ENCODE assay signal across 10 cellular contexts in the genomic region with DNA sequence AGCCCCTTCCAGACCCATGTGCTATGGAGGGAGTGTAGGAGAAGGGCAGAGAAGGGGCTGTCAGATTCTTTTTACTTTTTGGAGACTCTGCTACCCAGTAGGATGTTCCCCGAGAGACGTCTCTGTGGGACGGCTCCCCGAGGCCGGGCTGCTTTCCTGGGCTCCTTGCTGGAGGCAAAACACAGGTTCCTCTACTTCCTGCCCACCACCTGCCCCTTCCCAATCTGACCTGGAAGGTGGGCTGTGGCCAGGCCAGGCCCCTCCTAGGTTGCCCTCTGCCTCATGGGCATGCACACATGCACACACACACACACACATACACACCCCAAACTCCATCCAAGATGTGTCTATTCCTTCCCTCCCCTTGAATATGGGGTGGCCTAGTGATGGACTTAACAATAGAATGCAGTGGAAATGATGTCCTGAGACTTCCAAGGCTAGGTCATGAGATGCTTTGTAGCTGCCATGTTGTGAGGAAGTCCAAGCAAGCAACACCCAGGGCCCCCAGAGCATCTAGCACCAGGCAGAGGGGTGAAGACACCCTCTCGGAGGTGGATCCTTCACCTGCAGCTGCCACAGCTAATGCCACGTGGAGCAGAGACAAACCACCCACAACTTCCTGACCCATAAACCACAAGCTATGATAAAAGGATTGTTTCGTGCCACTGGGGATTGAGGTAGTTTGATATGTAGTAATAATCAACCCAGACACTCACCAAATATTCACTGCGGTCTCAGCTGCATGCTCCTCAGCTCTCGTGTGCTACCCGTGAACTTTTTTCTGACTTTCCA. TPM values are rescaled to one million over a fixed set of nuclear protein-coding genes. Genes with fewer than 3 reads are reported as not detected.
DNase-seq lines count a peak whose midpoint lies in the region; ATAC-seq and TF ChIP-seq lines count a peak whose summit lies in the region.
"Had no signal": no experiment of that assay in that cellular context is flagged by ENCODE, and none has a peak within 500 bp of the region (broad histone marks: within the 10 kb centered on the region; RNA-seq: fewer than 3 reads in every experiment).

No MANE protein-coding gene starts in this region.

- BruUV-seq in mammary epithelial cell (replicated peaks; lab: Mats Ljungman, UMichigan) (no TSS peak), PC-3 (replicated peaks; lab: Mats Ljungman, UMichigan) (no TSS peak)

- H3K9ac ChIP-seq in mammary epithelial cell (ENCODE audit: insufficient read depth, low read length), result no peak overlapping the region
- no peak overlapping the region for H3K9ac ChIP-seq in PC-3 (ENCODE audit: low read length)

- TF ChIP-seq CTCF in mammary epithelial cell (conservative IDR thresholded peaks at IDR 0.05 in 1 of 2, IDR thresholded peaks at IDR 0.05 in 1 of 2; ENCODE audit: extremely low read depth in 1 of 2, insufficient read depth in 1 of 2, low read depth in 1 of 2, low read length in 2 of 2) (no peak), breast epithelium (IDR thresholded peaks at IDR 0.05) (no peak), PC-3 (conservative IDR thresholded peaks at IDR 0.05; ENCODE audit: low read depth, low read length) (no peak)

- H3K27me3 Mint-ChIP-seq in activated T-helper 2 cell treated with anti-CD3 and anti-CD28 coated beads, Interferon-gamma antibody, Interleukin-2, Interleukin-4, amounts not matched to agents 10 μg/mL and 5 μg/mL and 100 μg/mL, durations not matched to agents 14 hours and 24 hours and 36 hours (ENCODE audit: low read depth), result no peaks in the 10 kb centered on the region

- no peaks in the 10 kb centered on the region for H3K9me3 ChIP-seq in mammary epithelial cell (replicated peaks; ENCODE audit: insufficient read depth, low read length)
- H3K9me3 ChIP-seq in breast epithelium, result no peaks in the 10 kb centered on the region
- no peaks in the 10 kb centered on the region for H3K9me3 ChIP-seq in PC-3 (ENCODE audit: low read length)
- H3K9me3 ChIP-seq: neutrophil had no signal

- H3K4me3 ChIP-seq in mammary epithelial cell (replicated peaks in 1 of 3; ENCODE audit: insufficient read depth in 1 of 3, low read depth in 2 of 3, low read length in 3 of 3) (no peak overlapping the region), breast epithelium (no peak overlapping the region), PC-3 (ENCODE audit: low read length) (no peak overlapping the region)

- no peak for TF ChIP-seq POLR2A in breast epithelium (IDR thresholded peaks at IDR 0.05)

- H3K4me1 ChIP-seq in mammary epithelial cell (ENCODE audit: insufficient read depth, low read length), result no peaks in the 10 kb centered on the region
- peaks cover 0 to 5% of the 10 kb centered on the region in 2 donors for H3K4me1 ChIP-seq in breast epithelium
- no peaks in the 10 kb centered on the region for H3K4me1 ChIP-seq in PC-3 (ENCODE audit: insufficient read depth, low read length)

- H3K9me3 Mint-ChIP-seq in activated T-helper 2 cell treated with anti-CD3 and anti-CD28 coated beads, Interferon-gamma antibody, Interleukin-2, Interleukin-4, amounts not matched to agents 10 μg/mL and 5 μg/mL and 100 μg/mL, durations not matched to agents 14 hours and 24 hours and 36 hours, result peaks cover 8% of the 10 kb centered on the region

- H3K27ac Mint-ChIP-seq in activated T-helper 2 cell treated with anti-CD3 and anti-CD28 coated beads, Interferon-gamma antibody, Interleukin-2, Interleukin-4, amounts not matched to agents 10 μg/mL and 5 μg/mL and 100 μg/mL, durations not matched to agents 14 hours and 24 hours and 36 hours, result peak overlapping the region; percentile 100

- H2AFZ ChIP-seq in mammary epithelial cell (ENCODE audit: low read depth, low read length) (no peak overlapping the region), PC-3 (ENCODE audit: low read length) (no peak overlapping the region)

- in situ Hi-C loops in mammary epithelial cell (cut with MboI; ENCODE audit: low sequenced_read_pairs in 2 of 2), result no loop called here

- H3K9me2 ChIP-seq in PC-3 (replicated peaks; ENCODE audit: low read length), result no peaks in the 10 kb centered on the region

- H3K36me3 ChIP-seq in mammary epithelial cell (ENCODE audit: insufficient read depth, low read length) (no peaks in the 10 kb centered on the region), breast epithelium (no peaks in the 10 kb centered on the region), PC-3 (ENCODE audit: low read depth, low read length) (no peaks in the 10 kb centered on the region)
- H3K36me3 ChIP-seq: neutrophil had no signal

- H3K79me2 ChIP-seq in mammary epithelial cell (ENCODE audit: insufficient read depth, low read length) (no peaks in the 10 kb centered on the region), PC-3 (ENCODE audit: low read length) (no peaks in the 10 kb centered on the region)

- dilution Hi-C loops in mammary epithelial cell (cut with HindIII; ENCODE audit: low sequenced_read_pairs), result no loop called here

- CTCF ChIA-PET in mammary epithelial cell (lab: Charles Lee; ENCODE audit: low non-redundant PET), result no interaction called here
- CTCF ChIA-PET in PC-3 (lab: Charles Lee), result no interaction called here

- no peak overlapping the region for H3K4me2 ChIP-seq in mammary epithelial cell (ENCODE audit: insufficient read depth, low read depth, low read length)
- H3K4me2 ChIP-seq in PC-3 (ENCODE audit: low read length), result no peak overlapping the region

- H4K20me1 ChIP-seq in mammary epithelial cell (ENCODE audit: insufficient read depth, low read length) (no peaks in the 10 kb centered on the region), PC-3 (ENCODE audit: low read length) (no peaks in the 10 kb centered on the region)

- peak overlapping the region; percentile 18 for H3K4me3 Mint-ChIP-seq in activated T-helper 2 cell treated with anti-CD3 and anti-CD28 coated beads, Interferon-gamma antibody, Interleukin-2, Interleukin-4, amounts not matched to agents 10 μg/mL and 5 μg/mL and 100 μg/mL, durations not matched to agents 14 hours and 24 hours and 36 hours (ENCODE audit: low read depth)

- H3K27me3 ChIP-seq in mammary epithelial cell (ENCODE audit: insufficient read depth, low read length) (no peaks in the 10 kb centered on the region), breast epithelium (no peaks in the 10 kb centered on the region), PC-3 (ENCODE audit: low read length) (0 out of 2 replicates have a peak, but pooled peaks cover 6% of the 10 kb centered on the region)

- H3K36me3 Mint-ChIP-seq in activated T-helper 2 cell treated with anti-CD3 and anti-CD28 coated beads, Interferon-gamma antibody, Interleukin-2, Interleukin-4, amounts not matched to agents 10 μg/mL and 5 μg/mL and 100 μg/mL, durations not matched to agents 14 hours and 24 hours and 36 hours (ENCODE audit: low read depth), result peaks cover 36% of the 10 kb centered on the region

- DNase-seq in mammary epithelial cell (peak; percentile 42), breast epithelium (ENCODE audit: low spot score in 2 of 2) (no peak), M059J (ENCODE audit: low read depth) (peak; percentile 51), PC-3 (no peak), left lobe of liver (ENCODE audit: low spot score) (no peak), dermis blood vessel endothelial cell (no peak)
- peak; percentile 83 for DNase-seq in activated T-helper 2 cell treated with anti-CD3 and anti-CD28 coated beads, Interferon-gamma antibody, Interleukin-2, Interleukin-4, amounts not matched to agents 10 μg/mL and 5 μg/mL and 100 μg/mL, durations not matched to agents 14 hours and 24 hours and 36 hours (ENCODE audit: low spot score)
- peak; percentile 48 to 57 for DNase-seq in stimulated activated CD4-positive, alpha-beta T cell treated with anti-CD3 and anti-CD28 coated beads, Interleukin-15, amount 100 ng/mL, for 1 hour (ENCODE audit: low read depth in 1 of 2, low spot score in 1 of 2)

- WGBS in mammary epithelial cell (ENCODE audit: low coverage, missing lambda C conversion rate), result 78% methylated on average over 11 of the region's 11 CpGs

- ATAC-seq in PC-3 (no peak), left lobe of liver (no peak)

- POLR2A ChIA-PET in PC-3 (lab: Charles Lee; ENCODE audit: unreplicated experiment), result no interaction called here

- intact Hi-C loops in mammary epithelial cell (cut with micrococcal nuclease) (no loop called here), breast epithelium (cut with DNase I; ENCODE audit: low total_unique reads) (no loop called here), PC-3 (cut with micrococcal nuclease) (no loop called here)
- intact Hi-C loops in activated T-helper 2 cell treated with anti-CD3 and anti-CD28 coated beads, Interferon-gamma antibody, Interleukin-2, Interleukin-4, amounts not matched to agents 10 μg/mL and 5 μg/mL and 100 μg/mL, durations not matched to agents 14 hours and 24 hours and 36 hours (cut with micrococcal nuclease), result loop anchor here (1.0 to 10.0 kb wide), 5 partner anchors 43 to 1544 kb away; partner anchors contain the start of gene ITPK1

- peaks cover 75% of the 10 kb centered on the region for H3K4me1 Mint-ChIP-seq in activated T-helper 2 cell treated with anti-CD3 and anti-CD28 coated beads, Interferon-gamma antibody, Interleukin-2, Interleukin-4, amounts not matched to agents 10 μg/mL and 5 μg/mL and 100 μg/mL, durations not matched to agents 14 hours and 24 hours and 36 hours (ENCODE audit: low read depth)

- no peak overlapping the region for H3K27ac ChIP-seq in mammary epithelial cell (ENCODE audit: insufficient read depth, low read depth, low read length)
- no peak overlapping the region for H3K27ac ChIP-seq in breast epithelium
- H3K27ac ChIP-seq in PC-3 (ENCODE audit: low read length), result no peak overlapping the region
- H3K27ac ChIP-seq: neutrophil had no signal

- no peaks in the 10 kb centered on the region for H3F3A ChIP-seq in PC-3 (ENCODE audit: low read length, unreplicated experiment)

RNA-seq across cellular contexts. Expression of gene ASB2, which starts 1.6 kb away (rescaled TPM):
- total RNA-seq in mammary epithelial cell (under 1 TPM; 0.17 to 0.19 TPM), breast epithelium (1 to 10 TPM in 2 of 3 donors, not detected in 1; 1.3 to 2.0 TPM), PC-3 (2014; rRNA removed) (0.12 and 0.22 TPM in 2 replicates), left lobe of liver (0.20 TPM), dermis blood vessel endothelial cell (0.05 TPM in 1 of 2 replicates, not detected in the other)
- 0.92 TPM for polyA plus RNA-seq in mammary epithelial cell
- polyA minus RNA-seq in mammary epithelial cell, result not detected
- total RNA-seq in M059J (2014; rRNA removed; shearing (Covaris generic)), result not detected in 2 replicates
- 19.8 TPM in 2 replicates for total RNA-seq in activated T-helper 2 cell treated with anti-CD3 and anti-CD28 coated beads, Interferon-gamma antibody, Interleukin-2, Interleukin-4, amounts not matched to agents 10 μg/mL and 5 μg/mL and 100 μg/mL, durations not matched to agents 14 hours and 24 hours and 36 hours

RNA-seq across cellular contexts. Expression of gene CCDC197, which starts 19.1 kb away (rescaled TPM):
- not detected for total RNA-seq in mammary epithelial cell
- not detected for polyA plus RNA-seq in mammary epithelial cell
- not detected for polyA minus RNA-seq in mammary epithelial cell
- not detected for total RNA-seq in breast epithelium
- not detected in 2 replicates for total RNA-seq in M059J (2014; rRNA removed; shearing (Covaris generic))
- 0.11 TPM in 1 of 2 replicates, not detected in the other for total RNA-seq in activated T-helper 2 cell treated with anti-CD3 and anti-CD28 coated beads, Interferon-gamma antibody, Interleukin-2, Interleukin-4, amounts not matched to agents 10 μg/mL and 5 μg/mL and 100 μg/mL, durations not matched to agents 14 hours and 24 hours and 36 hours
- total RNA-seq in PC-3 (2014; rRNA removed), result not detected in 2 replicates
- total RNA-seq in left lobe of liver, result not detected
- total RNA-seq in dermis blood vessel endothelial cell, result not detected in 2 replicates
- total RNA-seq: activated CD8-positive, alpha-beta memory T cell treated with anti-CD3 and anti-CD28 coated beads for 36 hours had no signal

RNA-seq across cellular contexts. Expression of gene OTUB2, which starts 48.2 kb away (rescaled TPM):
- total RNA-seq in mammary epithelial cell, result 1 to 10 TPM; 3.7 to 4.8 TPM
- 4.6 TPM for polyA plus RNA-seq in mammary epithelial cell
- polyA minus RNA-seq in mammary epithelial cell, result 12.4 TPM
- total RNA-seq in breast epithelium, result 1 to 10 TPM in 1 of 3 donors, under 1 TPM in 2; 0.64 to 1.6 (median 0.73) TPM
- total RNA-seq in M059J (2014; rRNA removed; shearing (Covaris generic)), result 0.57 and 0.91 TPM in 2 replicates
- total RNA-seq in activated T-helper 2 cell treated with anti-CD3 and anti-CD28 coated beads, Interferon-gamma antibody, Interleukin-2, Interleukin-4, amounts not matched to agents 10 μg/mL and 5 μg/mL and 100 μg/mL, durations not matched to agents 14 hours and 24 hours and 36 hours, result 2.1 and 2.3 TPM in 2 replicates
- total RNA-seq in PC-3 (2014; rRNA removed), result 7.7 and 9.0 TPM in 2 replicates
- 1.1 TPM for total RNA-seq in left lobe of liver
- 0.68 and 0.84 TPM in 2 replicates for total RNA-seq in dermis blood vessel endothelial cell

RNA-seq across cellular contexts. Expression of gene FAM181A, which starts 50.8 kb away (rescaled TPM):
- total RNA-seq in mammary epithelial cell (under 1 TPM in 1 of 2 donors, not detected in 1; 0.17 TPM), breast epithelium (not detected), PC-3 (2014; rRNA removed) (not detected in 2 replicates), left lobe of liver (not detected), dermis blood vessel endothelial cell (not detected in 2 replicates)
- 0.18 TPM for polyA plus RNA-seq in mammary epithelial cell
- polyA minus RNA-seq in mammary epithelial cell, result not detected
- not detected in 2 replicates for total RNA-seq in M059J (2014; rRNA removed; shearing (Covaris generic))
- total RNA-seq in activated T-helper 2 cell treated with anti-CD3 and anti-CD28 coated beads, Interferon-gamma antibody, Interleukin-2, Interleukin-4, amounts not matched to agents 10 μg/mL and 5 μg/mL and 100 μg/mL, durations not matched to agents 14 hours and 24 hours and 36 hours, result not detected in 2 replicates
- total RNA-seq: activated CD8-positive, alpha-beta memory T cell treated with anti-CD3 and anti-CD28 coated beads for 36 hours had no signal

Comparison
In these comparisons a context has a peak if more than half of its experiments do, and no peak if none do; other contexts are left out.
1. DNase-seq: peak in mammary epithelial cell (single experiment), M059J (single experiment), activated T-helper 2 cell treated with anti-CD3 and anti-CD28 coated beads, Interferon-gamma antibody, Interleukin-2, Interleukin-4, amounts not matched to agents 10 μg/mL and 5 μg/mL and 100 μg/mL, durations not matched to agents 14 hours and 24 hours and 36 hours (single experiment) and stimulated activated CD4-positive, alpha-beta T cell treated with anti-CD3 and anti-CD28 coated beads, Interleukin-15, amount 100 ng/mL, for 1 hour (2 of 2); none in breast epithelium (0 of 2), PC-3 (single experiment), left lobe of liver (single experiment) and dermis blood vessel endothelial cell (single experiment).